In the genomic region with DNA sequence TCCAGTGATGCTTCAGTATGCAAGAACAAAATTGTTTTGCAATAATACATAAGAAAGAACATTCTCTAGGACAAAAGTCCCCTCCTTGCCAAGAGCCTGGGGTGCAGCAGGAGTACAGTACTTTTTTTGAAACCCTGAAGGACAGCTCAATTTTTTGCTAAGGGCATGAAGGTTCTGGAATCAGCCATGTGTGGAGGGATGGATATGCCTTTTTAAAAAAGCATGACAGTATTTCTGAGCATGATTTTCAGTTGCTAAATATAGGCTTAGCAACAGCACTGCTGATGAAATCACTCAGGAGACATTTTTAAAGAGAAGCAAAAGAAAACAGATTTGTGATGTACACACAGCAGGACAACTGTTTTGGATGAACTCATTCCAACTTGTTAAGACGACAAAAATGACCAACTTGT, we compare ENCODE assay signal across 14 cellular contexts. TPM values are rescaled to one million over a fixed set of nuclear protein-coding genes. Genes with fewer than 3 reads are reported as not detected.
DNase-seq lines count a peak whose midpoint lies in the region; ATAC-seq and TF ChIP-seq lines count a peak whose summit lies in the region.
"Had no signal": no experiment of that assay in that cellular context is flagged by ENCODE, and none has a peak within 500 bp of the region (broad histone marks: within the 10 kb centered on the region; RNA-seq: fewer than 3 reads in every experiment).

No MANE protein-coding gene starts in this region.

- peaks cover 58 to 81% of the 10 kb centered on the region in 2 donors for H3K36me3 Mint-ChIP-seq in CD4-positive, alpha-beta memory T cell

- WGBS in gastroesophageal sphincter (ENCODE audit: low coverage in 1 of 2), 2 donors: 18 to 20% methylated on average over 1 of the region's 1 CpG
- 68 to 78% methylated on average over 1 of the region's 1 CpG for WGBS in thyroid gland, 2 donors

- H3K4me3 Mint-ChIP-seq in CD4-positive, alpha-beta memory T cell: no peak overlapping the region

- in situ Hi-C loops in gastrocnemius medialis (cut with MboI; ENCODE audit: low sequenced_read_pairs in 4 of 4): loop anchor here in 1 of 4 donors (25.0 kb wide), 1 partner anchor 504 kb away; no protein-coding TSS in a partner anchor

- TF ChIP-seq POLR2A in gastroesophageal sphincter (IDR thresholded peaks at IDR 0.05) (no peak), gastrocnemius medialis (IDR thresholded peaks at IDR 0.05) (no peak), thyroid gland (IDR thresholded peaks at IDR 0.05) (no peak)

- peak overlapping the region in 4 of 7 donors; percentile 27 to 60 (median 36) for H3K27ac Mint-ChIP-seq in CD4-positive, alpha-beta memory T cell

- H3K4me1 ChIP-seq in CD4-positive, alpha-beta memory T cell (ENCODE audit: insufficient read depth, low read length): no peaks in the 10 kb centered on the region
- peaks cover 8 to 35% (median 13%) of the 10 kb centered on the region in 3 donors for H3K4me1 ChIP-seq in gastroesophageal sphincter
- peaks cover 19 to 22% of the 10 kb centered on the region in 2 donors for H3K4me1 ChIP-seq in gastrocnemius medialis
- peaks cover 8 to 14% of the 10 kb centered on the region in 2 donors for H3K4me1 ChIP-seq in thyroid gland

- intact Hi-C loops in CD4-positive, alpha-beta memory T cell (cut with micrococcal nuclease): no loop called here
- intact Hi-C loops in gastrocnemius medialis (cut with DNase I; ENCODE audit: low total_unique reads) (loop anchor here (5.0 to 10.0 kb wide), 2 partner anchors 69 to 357 kb away; partner anchors contain the start of genes COG5 and DUS4L), thyroid gland (cut with DNase I) (no loop called here)

- ATAC-seq in gastroesophageal sphincter (peak; percentile 60), gastrocnemius medialis (peak; percentile 67 to 79), esophagus mucosa (no peak)

- no peaks in the 10 kb centered on the region for H3K27me3 ChIP-seq in CD4-positive, alpha-beta memory T cell (ENCODE audit: insufficient read depth, low read length)
- H3K27me3 ChIP-seq in gastroesophageal sphincter (no peaks in the 10 kb centered on the region), gastrocnemius medialis (no peaks in the 10 kb centered on the region), thyroid gland (no peaks in the 10 kb centered on the region)

- POLR2A ChIA-PET in CD4-positive, alpha-beta memory T cell (lab: Charles Lee; ENCODE audit: partially characterized antibody): interaction anchor here (1.2 to 3.6 kb wide), 3 partner anchors 9 to 535 kb away, joined by 4 to 13 read pairs (median 4); partner anchors contain the start of genes CBLL1 and HBP1

- TF ChIP-seq EP300 in gastroesophageal sphincter (IDR thresholded peaks at IDR 0.05): no peak

- TF ChIP-seq CTCF in gastroesophageal sphincter (IDR thresholded peaks at IDR 0.05) (no peak), gastrocnemius medialis (IDR thresholded peaks at IDR 0.05 in 4 of 5, conservative IDR thresholded peaks at IDR 0.05 in 1 of 5) (no peak), GM20000 (IDR thresholded peaks at IDR 0.05; ENCODE audit: extremely low read depth, missing control alignments) (no peak), thyroid gland (IDR thresholded peaks at IDR 0.05) (no peak)

- no peaks in the 10 kb centered on the region for H3K4me1 Mint-ChIP-seq in CD4-positive, alpha-beta memory T cell

- no peak for DNase-seq in CD4-positive, alpha-beta memory T cell
- DNase-seq in amniotic epithelial cell (ENCODE audit: low read depth) (peak; percentile 48), gastrocnemius medialis (no peak), GDM1 (lab: John Stamatoyannopoulos, UW) (no peak), GM20000 (ENCODE audit: low spot score) (no peak), thyroid gland (no peak)
- DNase-seq: activated CD8-positive, alpha-beta memory T cell treated with anti-CD3 and anti-CD28 coated beads for 24 hours; amniotic stem cell; NCI-H1105 treated with DMSO at 0.1 percent for 48 hours; T-helper 1 cell had no signal

- peaks cover 0 to 2% (median 0%) of the 10 kb centered on the region in 8 donors for H3K9me3 Mint-ChIP-seq in CD4-positive, alpha-beta memory T cell

- H3K36me3 ChIP-seq in CD4-positive, alpha-beta memory T cell (ENCODE audit: insufficient read depth, low read length): peaks cover 36% of the 10 kb centered on the region
- H3K36me3 ChIP-seq in gastroesophageal sphincter (peaks cover 5 to 47% of the 10 kb centered on the region in 2 donors), gastrocnemius medialis (peaks cover 0 to 33% of the 10 kb centered on the region in 2 donors), thyroid gland (peaks cover 11 to 25% of the 10 kb centered on the region in 2 donors)

- CTCF ChIA-PET in CD4-positive, alpha-beta memory T cell (lab: Charles Lee; ENCODE audit: partially characterized antibody): interaction anchor here (1.2 kb wide), 1 partner anchor 9 kb away, joined by 4 read pairs; no protein-coding TSS in a partner anchor

- no peaks in the 10 kb centered on the region for H3K27me3 Mint-ChIP-seq in CD4-positive, alpha-beta memory T cell

- H3K4me3 ChIP-seq in CD4-positive, alpha-beta memory T cell (ENCODE audit: low read length in 2 of 2): no peak overlapping the region
- H3K4me3 ChIP-seq in gastroesophageal sphincter: no peak overlapping the region
- H3K4me3 ChIP-seq in gastrocnemius medialis: no peak overlapping the region
- no peak overlapping the region for H3K4me3 ChIP-seq in thyroid gland (replicated peaks in 1 of 3)
- H3K4me3 ChIP-seq: lung had no signal

- H3K27ac ChIP-seq in CD4-positive, alpha-beta memory T cell (ENCODE audit: low read depth, low read length): no peak overlapping the region
- H3K27ac ChIP-seq in gastroesophageal sphincter (peak overlapping the region; percentile 40 to 63 (median 54)), gastrocnemius medialis (peak overlapping the region; percentile 72 to 78 (median 78)), thyroid gland (no peak overlapping the region)
- H3K27ac ChIP-seq: HL-60 had no signal

- H3K9me3 ChIP-seq in CD4-positive, alpha-beta memory T cell (ENCODE audit: control insufficient read depth in 1 of 2, low read length in 2 of 2): no peaks in the 10 kb centered on the region
- no peaks in the 10 kb centered on the region for H3K9me3 ChIP-seq in gastroesophageal sphincter
- no peaks in the 10 kb centered on the region for H3K9me3 ChIP-seq in gastrocnemius medialis
- no peaks in the 10 kb centered on the region for H3K9me3 ChIP-seq in thyroid gland

RNA-seq across cellular contexts. Expression of gene HBP1, which starts 39.2 kb away (rescaled TPM):
- 100 to 1,000 TPM; 111 to 116 TPM for total RNA-seq in CD4-positive, alpha-beta memory T cell
- 10 to 100 TPM; 71.6 to 98.2 TPM for polyA plus RNA-seq in CD4-positive, alpha-beta memory T cell
- total RNA-seq in gastroesophageal sphincter (100 to 1,000 TPM in 3 of 4 donors, 10 to 100 TPM in 1; 57.1 to 126 (median 118) TPM), gastrocnemius medialis (100 to 1,000 TPM in 3 of 4 donors, 10 to 100 TPM in 1; 70.6 to 172 (median 143) TPM), esophagus mucosa (44.6 TPM), thyroid gland (100 to 1,000 TPM; 111 to 182 (median 154) TPM)

Comparison
In these comparisons a context has a peak if more than half of its experiments do, and no peak if none do; other contexts are left out.
1. H3K27ac ChIP-seq: peak in gastroesophageal sphincter (4 of 4) and gastrocnemius medialis (4 of 4); none in CD4-positive, alpha-beta memory T cell (single experiment) and thyroid gland (0 of 3).